Comparison of ENCODE assay signal across 8 cellular contexts in genomic region chr18:32470713-32471633, GRCh38. TPM values are rescaled to one million over a fixed set of nuclear protein-coding genes. Genes with fewer than 3 reads are reported as not detected.
A peak's percentile ranks its signal among the peaks of the same experiment; 100 is the strongest.
DNase-seq lines count a peak whose midpoint lies in the region; ATAC-seq, FAIRE-seq and TF ChIP-seq lines count a peak whose summit lies in the region.

GAREM1 (minus strand) TSS chr18:32470882; CDS start chr18:32470428, 454 bp downstream.

- H3K9ac ChIP-seq in BLaER1 treated with 17β-estradiol and CSF1 and Interleukin-3, amounts not matched to agents 10 nM and 100 nM = peak within 1 kb of the TSS; percentile 70 to 84 (median 75)
- peak within 1 kb of the TSS; percentile 71 for H3K9ac ChIP-seq in HepG2 (ENCODE audit: insufficient read depth, low read depth, low read length)

- no peaks in the 10 kb centered on the region for H3K9me3 ChIP-seq in BLaER1 treated with 17β-estradiol and CSF1 and Interleukin-3, amounts not matched to agents 10 nM and 100 nM (replicated peaks in 1 of 11)
- H3K9me3 ChIP-seq in HepG2 (ENCODE audit: low read length) = no peaks in the 10 kb centered on the region

- H3K27ac ChIP-seq in BLaER1 treated with 17β-estradiol and CSF1 and Interleukin-3, amounts not matched to agents 10 nM and 100 nM = peak within 1 kb of the TSS in 10 of 11 experiments; percentile 37 to 75 (median 62); a peak in 20 of 22 replicates
- peak within 1 kb of the TSS; percentile 45 for H3K27ac ChIP-seq in HepG2 (ENCODE audit: extremely low read length, insufficient read depth, low read length)

- H3K27ac Mint-ChIP-seq in dendritic cell treated with granulocyte-macrophage colony-stimulating factor and Interleukin-4, amounts not matched to agents 40 ng/mL and 50 ng/mL, for 4 days = peak within 1 kb of the TSS; percentile 41

- BruUV-seq in HepG2 (replicated peaks; lab: Mats Ljungman, UMichigan) = no TSS peak

- peak; percentile 81 for TF ChIP-seq CTCF in HepG2 (CRISPR knock-in tag; IDR thresholded peaks at IDR 0.05)

- H3K4me1 Mint-ChIP-seq in dendritic cell treated with granulocyte-macrophage colony-stimulating factor and Interleukin-4, amounts not matched to agents 40 ng/mL and 50 ng/mL, for 4 days (ENCODE audit: low read depth) = peaks cover 30% of the 10 kb centered on the region

- peak within 1 kb of the TSS; percentile 74 to 89 (median 84) for H3K4me3 ChIP-seq in BLaER1 treated with 17β-estradiol and CSF1 and Interleukin-3, amounts not matched to agents 10 nM and 100 nM
- peak within 1 kb of the TSS; percentile 76 to 88 (median 87) for H3K4me3 ChIP-seq in HepG2 (replicated peaks in 1 of 3; ENCODE audit: insufficient read depth in 1 of 3, low read depth in 2 of 3, low read length in 3 of 3)

- H3K79me2 ChIP-seq in HepG2 (ENCODE audit: insufficient read depth, low read length) = peaks cover 15% of the 10 kb centered on the region

- H3K36me3 Mint-ChIP-seq in dendritic cell treated with granulocyte-macrophage colony-stimulating factor and Interleukin-4, amounts not matched to agents 40 ng/mL and 50 ng/mL, for 4 days (ENCODE audit: low read depth) = no peaks in the 10 kb centered on the region

- TF ChIP-seq POLR2A in HepG2 (IDR thresholded peaks at IDR 0.05; ENCODE audit: insufficient read depth in 1 of 2, low read depth in 2 of 2, low read length in 2 of 2) = peak; percentile 80 to 86

- CTCF ChIA-PET in HepG2 (lab: Yijun Ruan, JAX; ENCODE audit: low intra/inter-chr PET ratio, low total read pairs) = interaction anchor here (1.5 to 2.1 kb wide), 3 partner anchors 179 to 199 kb away, joined by 4 to 18 read pairs (median 8); no protein-coding TSS in a partner anchor

- H3K27me3 Mint-ChIP-seq in dendritic cell treated with granulocyte-macrophage colony-stimulating factor and Interleukin-4, amounts not matched to agents 40 ng/mL and 50 ng/mL, for 4 days = peaks cover 69% of the 10 kb centered on the region

- FAIRE-seq in HepG2 (lab: Jason Lieb, UNC) = peak; percentile 46

- H4K20me1 ChIP-seq in BLaER1 treated with 17β-estradiol and CSF1 and Interleukin-3, amounts not matched to agents 10 nM and 100 nM = no peaks in the 10 kb centered on the region; a peak in 1 of 22 replicates
- no peaks in the 10 kb centered on the region for H4K20me1 ChIP-seq in HepG2 (ENCODE audit: insufficient read depth, low read length)

- H2AFZ ChIP-seq in HepG2 (ENCODE audit: low read length) = peak within 1 kb of the TSS; percentile 86

- H3K4me3 Mint-ChIP-seq in dendritic cell treated with granulocyte-macrophage colony-stimulating factor and Interleukin-4, amounts not matched to agents 40 ng/mL and 50 ng/mL, for 4 days = peak within 1 kb of the TSS; percentile 82

- TF ChIP-seq EP300 in HepG2 (IDR thresholded peaks at IDR 0.05; ENCODE audit: low read depth in 2 of 2, low read length in 2 of 2) (no peak), HepG2 (CRISPR knock-in tag; IDR thresholded peaks at IDR 0.05; ENCODE audit: borderline replicate concordance) (no peak)

- peaks cover 16 to 27% (median 20%) of the 10 kb centered on the region in 10 experiments for H3K4me1 ChIP-seq in BLaER1 treated with 17β-estradiol and CSF1 and Interleukin-3, amounts not matched to agents 10 nM and 100 nM
- peaks cover 21% of the 10 kb centered on the region for H3K4me1 ChIP-seq in HepG2 (ENCODE audit: insufficient read depth, low read length)

- DNase-seq in NCI-H526 (lab: John Stamatoyannopoulos, UW) (peak; percentile 83 to 95), HepG2 (ENCODE audit: low spot score) (peak; percentile 87)
- DNase-seq in activated CD4-positive, alpha-beta T cell treated with anti-CD3 and anti-CD28 coated beads, Interleukin-2, amount 50 U/mL, for 24 hours (ENCODE audit: low read depth in 1 of 2, low spot score in 1 of 2) = peak; percentile 38 to 59
- DNase-seq in stimulated activated CD4-positive, alpha-beta T cell treated with anti-CD3 and anti-CD28 coated beads, Interleukin-4, amount 100 ng/mL, for 1 hour = peak; percentile 74

- intact Hi-C loops in dendritic cell treated with granulocyte-macrophage colony-stimulating factor and Interleukin-4, amounts not matched to agents 40 ng/mL and 50 ng/mL, for 4 days (cut with micrococcal nuclease) = loop anchor here (5.0 kb wide), 2 partner anchors 184 to 314 kb away; no protein-coding TSS in a partner anchor
- intact Hi-C loops in HepG2 (cut with micrococcal nuclease; ENCODE audit: unreplicated experiment) = loop anchor here (1.0 to 5.0 kb wide), 5 partner anchors 78 to 314 kb away; no protein-coding TSS in a partner anchor

- H3K36me3 ChIP-seq in BLaER1 treated with 17β-estradiol and CSF1 and Interleukin-3, amounts not matched to agents 10 nM and 100 nM = no peaks in the 10 kb centered on the region
- no peaks in the 10 kb centered on the region for H3K36me3 ChIP-seq in HepG2 (replicated peaks in 1 of 2; ENCODE audit: control insufficient read depth in 1 of 2, insufficient read depth in 2 of 2, low read length in 2 of 2)

- POLR2A ChIA-PET in HepG2 (lab: Yijun Ruan, JAX) = interaction anchor here (0.7 to 2.8 kb wide), 10 partner anchors 35 to 1229 kb away, joined by 3 to 21 read pairs (median 3); no protein-coding TSS in a partner anchor

- peak; percentile 96 for TF ChIP-seq RAD21 in HepG2 (CRISPR knock-in tag; IDR thresholded peaks at IDR 0.05)

- peaks cover 11 to 21% (median 16%) of the 10 kb centered on the region in 11 experiments; a peak in 21 of 22 replicates for H3K27me3 ChIP-seq in BLaER1 treated with 17β-estradiol and CSF1 and Interleukin-3, amounts not matched to agents 10 nM and 100 nM
- no peaks in the 10 kb centered on the region; a peak in 3 of 5 replicates for H3K27me3 ChIP-seq in HepG2 (ENCODE audit: control insufficient read depth in 1 of 2, insufficient read depth in 2 of 2, low read length in 2 of 2)

- peak; percentile 95 for ATAC-seq in GM19328 (IDR thresholded peaks at IDR 0.05; ENCODE audit: unreplicated experiment)
- peak; percentile 96 for ATAC-seq in HG03469 (IDR thresholded peaks at IDR 0.05; ENCODE audit: unreplicated experiment)
- peak; percentile 95 for ATAC-seq in HepG2

- peak within 1 kb of the TSS; percentile 90 to 100 (median 97) for H3K4me2 ChIP-seq in BLaER1 treated with 17β-estradiol and CSF1 and Interleukin-3, amounts not matched to agents 10 nM and 100 nM
- peak within 1 kb of the TSS; percentile 94 for H3K4me2 ChIP-seq in HepG2 (ENCODE audit: low read depth, low read length)

- H3K9me3 Mint-ChIP-seq in dendritic cell treated with granulocyte-macrophage colony-stimulating factor and Interleukin-4, amounts not matched to agents 40 ng/mL and 50 ng/mL, for 4 days = no peaks in the 10 kb centered on the region

- in situ Hi-C loops in HepG2 (cut with HindIII; ENCODE audit: extremely low pct_ligation_motif_present, low pct_unique_long_range_greater_than_20kb) = loop anchor here (5.0 kb wide), 1 partner anchor 184 kb away; no protein-coding TSS in a partner anchor

- WGBS in HepG2 (ENCODE audit: low lambda C conversion rate) = 1% methylated on average over 14 of the region's 82 CpGs

TF ChIP-seq in HepG2, 621 proteins besides CTCF, POLR2A, EP300 and RAD21 (continues in another document):
- TF ChIP-seq ZSCAN9 (CRISPR knock-in tag; IDR thresholded peaks at IDR 0.05; ENCODE audit: borderline replicate concordance) (no peak), ZNF430 (CRISPR knock-in tag; IDR thresholded peaks at IDR 0.05) (no peak), SIN3A (IDR thresholded peaks at IDR 0.05; ENCODE audit: borderline replicate concordance, low read depth, low read length) (0 out of 2 replicates have a peak, but pooled peaks have one; percentile 40), SALL1 (CRISPR knock-in tag; IDR thresholded peaks at IDR 0.05) (peak; percentile 65), DNMT3B (CRISPR knock-in tag; conservative IDR thresholded peaks at IDR 0.05) (0 out of 2 replicates have a peak, but pooled peaks have one; percentile 43), ZNF75D (CRISPR knock-in tag; IDR thresholded peaks at IDR 0.05; ENCODE audit: borderline replicate concordance) (no peak), IRF1 (CRISPR knock-in tag; IDR thresholded peaks at IDR 0.05; ENCODE audit: low read depth) (no peak), SPEN (CRISPR knock-in tag; IDR thresholded peaks at IDR 0.05; ENCODE audit: low read depth) (peak; percentile 38; the same call in 1 of the 2 replicates), HCFC1 (IDR thresholded peaks at IDR 0.05; ENCODE audit: low read depth, low read length) (no peak), MATR3 (CRISPR knock-in tag; IDR thresholded peaks at IDR 0.05) (no peak), GZF1 (CRISPR knock-in tag; IDR thresholded peaks at IDR 0.05) (0 out of 2 replicates have a peak, but pooled peaks have one; percentile 25), RXRA (CRISPR knock-in tag; IDR thresholded peaks at IDR 0.05) (peak; percentile 32; the same call in 1 of the 2 replicates)

RNA-seq across cellular contexts. Expression of gene GAREM1, which starts in this region (rescaled TPM):
- total RNA-seq in HepG2 (2016; rRNA removed; fragmentation: Illumina TruSeq; extraction: Trizol) = 2.9 TPM in 2 replicates
- 0.79 and 1.1 TPM in 2 replicates for total RNA-seq in HepG2 (2016; cell fraction: cytosol; rRNA removed; fragmentation: Illumina TruSeq; extraction: Trizol; ENCODE audit: low read depth)
- 2.4 and 2.5 TPM in 2 replicates for total RNA-seq in HepG2 (2016; cell fraction: insoluble cytoplasmic fraction; rRNA removed; fragmentation: Illumina TruSeq; extraction: Trizol)
- 1.6 and 1.8 TPM in 2 replicates for total RNA-seq in HepG2 (2016; cell fraction: membrane; rRNA removed; fragmentation: Illumina TruSeq; extraction: Trizol)
- total RNA-seq in HepG2 (2016; cell fraction: nucleus; rRNA removed; fragmentation: Illumina TruSeq; extraction: Trizol) = 2.2 and 2.3 TPM in 2 replicates
- polyA plus RNA-seq in HepG2 (2011; rRNA removed) = 2.5 and 3.2 TPM in 2 replicates
- 2.3 and 2.8 TPM in 2 replicates for polyA plus RNA-seq in HepG2 (2011; cell fraction: cytosol; rRNA removed)
- 2.6 and 2.8 TPM in 2 replicates for polyA plus RNA-seq in HepG2 (2011; cell fraction: nucleus; rRNA removed)
- 2.8 and 4.1 TPM in 2 replicates for polyA plus RNA-seq in HepG2 (2012)
- 0.26 and 0.29 TPM in 2 replicates for polyA plus RNA-seq in HepG2 (2016; cell fraction: cytosol; fragmentation: Illumina TruSeq; extraction: Trizol; ENCODE audit: low read depth)
- polyA plus RNA-seq in HepG2 (2016; cell fraction: insoluble cytoplasmic fraction; fragmentation: Illumina TruSeq; extraction: Trizol; ENCODE audit: low read depth) = 1.8 and 3.3 TPM in 2 replicates
- 0.69 and 0.95 TPM in 2 replicates for polyA plus RNA-seq in HepG2 (2016; cell fraction: membrane; fragmentation: Illumina TruSeq; extraction: Trizol; ENCODE audit: low read depth)
- polyA plus RNA-seq in HepG2 (2016; cell fraction: nucleus; fragmentation: Illumina TruSeq; extraction: Trizol; ENCODE audit: insufficient read depth, low read depth) = 1.7 TPM in 2 replicates
- 7.1 and 11.2 TPM in 2 replicates for polyA minus RNA-seq in HepG2 (2011; rRNA and poly(A)+ RNA removed; ENCODE audit: low replicate concordance)
- polyA minus RNA-seq in HepG2 (2011; cell fraction: cytosol; rRNA and poly(A)+ RNA removed) = 3.2 and 4.7 TPM in 2 replicates
- 4.9 and 6.1 TPM in 2 replicates for polyA minus RNA-seq in HepG2 (2011; cell fraction: nucleus; rRNA and poly(A)+ RNA removed)

Comparison
In these comparisons a context has a peak if more than half of its experiments do, and no peak if none do; other contexts are left out.
1. Peak in every context shown above with its lines: DNase-seq, ATAC-seq, H3K4me3 ChIP-seq and H3K27ac ChIP-seq.